ENCODE assay signal across 8 cellular contexts in the genomic region with DNA sequence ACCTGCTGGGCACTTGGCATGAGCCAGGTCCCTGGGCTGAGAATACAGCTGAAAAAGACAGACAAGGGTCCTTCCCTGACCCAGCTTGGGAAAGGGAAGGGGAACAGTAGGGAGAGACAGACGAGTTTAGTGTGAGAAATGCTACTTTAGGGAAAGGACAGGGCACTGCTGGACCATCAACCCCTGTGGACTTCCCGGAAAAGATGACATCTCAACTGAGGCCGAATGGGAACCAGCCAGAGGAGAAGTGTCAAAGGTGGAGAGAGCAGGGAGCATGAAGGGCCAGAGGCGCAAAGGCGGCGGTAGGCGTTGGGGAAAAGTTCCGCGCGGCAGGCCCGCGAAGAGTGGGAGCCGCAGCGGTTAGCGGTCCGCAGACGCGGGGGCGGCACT. TPM values are rescaled to one million over a fixed set of nuclear protein-coding genes. Genes with fewer than 3 reads are reported as not detected.
DNase-seq lines count a peak whose midpoint lies in the region; ATAC-seq and TF ChIP-seq lines count a peak whose summit lies in the region.

No MANE protein-coding gene starts in this region.

- H3K36me3 ChIP-seq in OCI-LY1 (ENCODE audit: insufficient read depth, low read length): peaks cover 30% of the 10 kb centered on the region
- H3K36me3 ChIP-seq in neural progenitor cell: no peaks in the 10 kb centered on the region

- H3K9ac ChIP-seq in OCI-LY1 (ENCODE audit: low read length): peak overlapping the region; percentile 98
- H3K9ac ChIP-seq in neural progenitor cell: peak overlapping the region; percentile 77

- ATAC-seq in GM21390 (IDR thresholded peaks at IDR 0.05; ENCODE audit: unreplicated experiment) (no peak), HG03432 (IDR thresholded peaks at IDR 0.05; ENCODE audit: unreplicated experiment) (no peak)

- H3K27me3 Mint-ChIP-seq in neural progenitor cell (ENCODE audit: insufficient read depth, low read depth): peaks cover 9% of the 10 kb centered on the region

- no peaks in the 10 kb centered on the region for H3K27me3 ChIP-seq in OCI-LY1 (ENCODE audit: insufficient read depth, low read length)
- H3K27me3 ChIP-seq in dorsolateral prefrontal cortex: no peaks in the 10 kb centered on the region
- peaks cover 29% of the 10 kb centered on the region for H3K27me3 ChIP-seq in neural progenitor cell

- no peak for TF ChIP-seq CTCF in GM10248 (IDR thresholded peaks at IDR 0.05; ENCODE audit: control extremely low read depth, extremely low read depth, low read depth, missing control alignments)
- TF ChIP-seq CTCF in OCI-LY1 (IDR thresholded peaks at IDR 0.05; ENCODE audit: low read length): no peak
- TF ChIP-seq CTCF in dorsolateral prefrontal cortex (IDR thresholded peaks at IDR 0.05 in 54 of 56, conservative IDR thresholded peaks at IDR 0.05 in 2 of 56; ENCODE audit: low read depth in 1 of 56, partially characterized antibody in 56 of 56): no peak
- TF ChIP-seq CTCF in neural progenitor cell (IDR thresholded peaks at IDR 0.05): no peak

- H3K4me3 ChIP-seq in OCI-LY1 (ENCODE audit: low read depth, low read length, poor library complexity, severe bottlenecking) (peak overlapping the region; percentile 100), dorsolateral prefrontal cortex (peak overlapping the region; percentile 63 to 100 (median 96)), neural progenitor cell (peak overlapping the region; percentile 97)

- peak overlapping the region; percentile 35 for H3K27ac Mint-ChIP-seq in neural progenitor cell

- no peaks in the 10 kb centered on the region for H4K20me1 ChIP-seq in OCI-LY1 (ENCODE audit: insufficient read depth, low read length)
- peaks cover 21% of the 10 kb centered on the region for H4K20me1 ChIP-seq in neural progenitor cell (ENCODE audit: low read depth)

- peak; percentile 50 for DNase-seq in GM10248 (ENCODE audit: extremely low spot score)
- DNase-seq in dorsolateral prefrontal cortex: no peak
- peak; percentile 15 for DNase-seq in neural progenitor cell (ENCODE audit: low spot score)
- DNase-seq in hypothalamus (lab: John Stamatoyannopoulos, UW): no peak
- no peak for DNase-seq in activated CD4-positive, alpha-beta T cell treated with anti-CD3 and anti-CD28 coated beads for 1 hour

- peaks cover 15% of the 10 kb centered on the region for H3K4me1 Mint-ChIP-seq in neural progenitor cell

- no peaks in the 10 kb centered on the region for H3K9me2 ChIP-seq in OCI-LY1 (ENCODE audit: low read depth, low read length)

- H2AFZ ChIP-seq in OCI-LY1 (ENCODE audit: low read length) (no peak overlapping the region), neural progenitor cell (replicated peaks) (no peak overlapping the region)

- H3K36me3 Mint-ChIP-seq in neural progenitor cell: peaks cover 4% of the 10 kb centered on the region

- CTCF ChIA-PET in GM10248 (lab: Yijun Ruan, JAX): interaction anchor here (1.0 to 2.9 kb wide), 5 partner anchors 10 to 77 kb away, joined by 3 to 32 read pairs (median 3); a partner anchor contains a TSS

- H3K9me3 ChIP-seq in OCI-LY1 (ENCODE audit: low read length): no peaks in the 10 kb centered on the region
- no peaks in the 10 kb centered on the region for H3K9me3 ChIP-seq in neural progenitor cell (ENCODE audit: low read depth)

- intact Hi-C loops in dorsolateral prefrontal cortex (cut with DNase I): loop anchor here (1.0 to 5.0 kb wide), 3 partner anchors 74 to 138 kb away; a partner anchor contains a TSS

- peak overlapping the region; percentile 95 for H3K4me3 Mint-ChIP-seq in neural progenitor cell

- peaks cover 25% of the 10 kb centered on the region for H3K4me1 ChIP-seq in OCI-LY1 (ENCODE audit: insufficient read depth, low read length, severe bottlenecking)
- H3K4me1 ChIP-seq in neural progenitor cell: peaks cover 6% of the 10 kb centered on the region

- H3K79me2 ChIP-seq in OCI-LY1 (ENCODE audit: insufficient read depth, low read length) (peaks cover 9% of the 10 kb centered on the region), neural progenitor cell (ENCODE audit: low read depth) (peaks cover 19% of the 10 kb centered on the region)

- POLR2A ChIA-PET in GM10248 (lab: Yijun Ruan, JAX): no interaction called here

- peak overlapping the region; percentile 100 for H3K4me2 ChIP-seq in OCI-LY1 (ENCODE audit: low read length)
- H3K4me2 ChIP-seq in neural progenitor cell: peak overlapping the region; percentile 95

- H3K27ac ChIP-seq in OCI-LY1 (ENCODE audit: low read depth, low read length, poor library complexity, severe bottlenecking) (no peak overlapping the region), dorsolateral prefrontal cortex (peak overlapping the region in 46 of 59 donors; percentile 6 to 92 (median 76)), neural progenitor cell (no peak overlapping the region)

- H3F3A ChIP-seq in OCI-LY1 (ENCODE audit: insufficient read depth, low read length) (no peaks in the 10 kb centered on the region), neural progenitor cell (ENCODE audit: low read depth) (peaks cover 15% of the 10 kb centered on the region)

- no peaks in the 10 kb centered on the region for H3K9me3 Mint-ChIP-seq in neural progenitor cell

RNA-seq across cellular contexts. Expression of a gene that starts 0.6 kb away (rescaled TPM):
- total RNA-seq in dorsolateral prefrontal cortex (10 to 100 TPM; 28.4 to 60.5 (median 42.3) TPM), neural progenitor cell (ENCODE audit: low replicate concordance) (9.4 and 27.7 TPM in 2 replicates)

RNA-seq across cellular contexts. Expression of a gene that starts 15.6 kb away (rescaled TPM):
- total RNA-seq in dorsolateral prefrontal cortex (1 to 10 TPM in 28 of 120 experiments, under 1 TPM in 41, not detected in 51; 0.25 to 3.2 (median 0.91) TPM), neural progenitor cell (ENCODE audit: low replicate concordance) (0.06 TPM in 1 of 2 replicates, not detected in the other)

RNA-seq across cellular contexts. Expression of a gene that starts 58.4 kb away (rescaled TPM):
- total RNA-seq in dorsolateral prefrontal cortex (1 to 10 TPM in 11 of 120 experiments, under 1 TPM in 12, not detected in 97; 0.23 to 1.8 (median 1.00) TPM), neural progenitor cell (ENCODE audit: low replicate concordance) (0.99 and 1.1 TPM in 2 replicates)

Comparison
In these comparisons a context has a peak if more than half of its experiments do, and no peak if none do; other contexts are left out.
1. DNase-seq: peak in GM10248 (single experiment) and neural progenitor cell (single experiment); none in dorsolateral prefrontal cortex (0 of 10), hypothalamus (0 of 51) and activated CD4-positive, alpha-beta T cell treated with anti-CD3 and anti-CD28 coated beads for 1 hour (single experiment).
2. H3K27ac ChIP-seq: peak in dorsolateral prefrontal cortex (46 of 59); none in OCI-LY1 (single experiment) and neural progenitor cell (single experiment).
3. Peak in every context shown above with its lines, with median percentiles within 50 percentile points of each other: H3K4me3 ChIP-seq.